8 cellular contexts compared by ENCODE assay signal in genomic region chr16:57447142-57447962, GRCh38. TPM values are rescaled to one million over a fixed set of nuclear protein-coding genes. Genes with fewer than 3 reads are reported as not detected.
DNase-seq lines count a peak whose midpoint lies in the region; ATAC-seq and TF ChIP-seq lines count a peak whose summit lies in the region.

Gene CIAPIN1, minus strand, starts transcription at chr16:57447385. Its CDS starts 6,457 bp downstream, at chr16:57440928.
Gene COQ9, plus strand, starts transcription at chr16:57447479. Its CDS starts 27 bp downstream, at chr16:57447506.

- TF ChIP-seq CTCF in left lung (IDR thresholded peaks at IDR 0.05): no peak

- peak within 1 kb of the TSS; percentile 89 to 97 for H3K4me3 ChIP-seq in left lung

- no peaks in the 10 kb centered on the region for H3K9me3 ChIP-seq in left lung

- peaks cover 0 to 7% of the 10 kb centered on the region in 2 donors for H3K36me3 ChIP-seq in left lung

- ATAC-seq in GM19351 (IDR thresholded peaks at IDR 0.05; ENCODE audit: unreplicated experiment) (peak; percentile 99), HG03520 (IDR thresholded peaks at IDR 0.05; ENCODE audit: unreplicated experiment) (peak; percentile 91), left lung (peak; percentile 99)

- DNase-seq in C1 segment of cervical spinal cord (lab: John Stamatoyannopoulos, UW): peak; percentile 20 to 87 (median 82)
- DNase-seq in NCI-H748 (lab: John Stamatoyannopoulos, UW; ENCODE audit: unreplicated experiment): peak; percentile 93
- peak; percentile 93 for DNase-seq in activated CD4-positive, alpha-beta T cell treated with anti-CD3 and anti-CD28 coated beads, Interleukin-2, amount 50 U/mL, for 1 hour
- peak; percentile 88 for DNase-seq in dedifferentiated amniotic fluid mesenchymal stem cell (ENCODE audit: extremely low spot score)
- peak; percentile 96 to 99 for DNase-seq in left lung
- DNase-seq in stimulated activated CD4-positive, alpha-beta T cell treated with anti-CD3 and anti-CD28 coated beads, Interleukin-2, amount 100 ng/mL, for 4 hours (ENCODE audit: low read depth): peak; percentile 93

- peak within 1 kb of the TSS; percentile 78 to 89 for H3K27ac ChIP-seq in left lung

- H3K27me3 ChIP-seq in left lung: no peaks in the 10 kb centered on the region

- intact Hi-C loops in left lung (cut with DNase I): no loop called here

- H3K4me1 ChIP-seq in left lung: peaks cover 17 to 21% of the 10 kb centered on the region in 2 donors

RNA-seq across cellular contexts. Expression of gene CIAPIN1, which starts in this region (rescaled TPM):
- total RNA-seq in left lung: 10 to 100 TPM; 48.6 to 51.5 TPM

RNA-seq across cellular contexts. Expression of gene COQ9, which starts in this region (rescaled TPM):
- total RNA-seq in left lung: 10 to 100 TPM; 47.3 to 48.8 TPM

Comparison
In these comparisons a context has a peak if more than half of its experiments do, and no peak if none do; other contexts are left out.
1. Peak in every context shown above with its lines: DNase-seq, ATAC-seq, H3K4me3 ChIP-seq and H3K27ac ChIP-seq.